In genomic region chr2:236341721-236342120, GRCh38 we compare ENCODE assay signal across 17 cellular contexts.
A peak's percentile ranks its signal among the peaks of the same experiment; 100 is the strongest.
DNase-seq lines count a peak whose midpoint lies in the region; ATAC-seq and TF ChIP-seq lines count a peak whose summit lies in the region.
"Had no signal": no experiment of that assay in that cellular context is flagged by ENCODE, and none has a peak within 500 bp of the region (broad histone marks: within the 10 kb centered on the region; RNA-seq: fewer than 3 reads in every experiment).

No MANE protein-coding gene starts in this region.

- no peak overlapping the region for H3K4me3 ChIP-seq in heart left ventricle
- H3K4me3 ChIP-seq: GM12878, PC-9 had no signal

- intact Hi-C loops in heart left ventricle (cut with DNase I) (loop anchor here in 4 of 10 donors (2.0 to 10.0 kb wide), 4 partner anchors 173 to 719 kb away; partner anchors contain the start of gene ACKR3 (in 2 of the 4)), left ventricle myocardium superior (cut with micrococcal nuclease) (no loop called here)

- ATAC-seq in heart left ventricle, result peak in 2 of 4 donors; percentile 17 to 69
- ATAC-seq in left ventricle myocardium superior, result no peak
- no peak for ATAC-seq in GM21515 (IDR thresholded peaks at IDR 0.05; ENCODE audit: unreplicated experiment)
- ATAC-seq: GM12878 had no signal

- H3K9me3 ChIP-seq in heart left ventricle, result no peaks in the 10 kb centered on the region

- H3K27me3 ChIP-seq in heart left ventricle, result no peaks in the 10 kb centered on the region

- TF ChIP-seq CTCF in heart left ventricle (IDR thresholded peaks at IDR 0.05), result no peak

- 57 to 86% (median 70%) methylated on average over 14 of the region's 14 CpGs for WGBS in heart left ventricle, 4 donors

- H3K27ac ChIP-seq in heart left ventricle, result peak overlapping the region in 8 of 12 donors; percentile 34 to 73 (median 52)
- H3K27ac ChIP-seq: PC-9 had no signal

- peak in 3 of 5 donors; percentile 32 to 50 (median 46) for DNase-seq in heart left ventricle
- no peak for DNase-seq in left ventricle myocardium superior
- peak; percentile 38 for DNase-seq in ecto neural progenitor cell (ENCODE audit: low spot score)
- DNase-seq in midbrain (lab: John Stamatoyannopoulos, UW), result peak; percentile 48
- DNase-seq in superior temporal gyrus (ENCODE audit: extremely low spot score), result peak; percentile 57
- DNase-seq in activated naive CD4-positive, alpha-beta T cell (lab: John Stamatoyannopoulos, UW), result no peak
- no peak for DNase-seq in DMS53 treated with DMSO at 0.1 percent for 48 hours (lab: John Stamatoyannopoulos, UW; ENCODE audit: unreplicated experiment)
- DNase-seq: 8988T, GDM1, NCI-H1105 treated with DMSO at 0.1 percent for 48 hours, NCI-H2029, NCI-H2171 treated with DMSO at 0.1 percent for 48 hours, NCI-H510A, NCI-H774, PC-9 had no signal

- H3K36me3 ChIP-seq in heart left ventricle, result no peaks in the 10 kb centered on the region

- no peak for TF ChIP-seq POLR2A in heart left ventricle (IDR thresholded peaks at IDR 0.05)

- H3K4me1 ChIP-seq in heart left ventricle, result peaks cover 0 to 55% (median 15%) of the 10 kb centered on the region in 12 donors

Comparison
In these comparisons a context has a peak if more than half of its experiments do, and no peak if none do; other contexts are left out.
1. DNase-seq: peak in heart left ventricle (3 of 5), ecto neural progenitor cell (single experiment), midbrain (single experiment) and superior temporal gyrus (single experiment); none in left ventricle myocardium superior (single experiment), activated naive CD4-positive, alpha-beta T cell (0 of 4) and DMS53 treated with DMSO at 0.1 percent for 48 hours (single experiment).